ENCODE assay signal across 8 cellular contexts in the genomic region with DNA sequence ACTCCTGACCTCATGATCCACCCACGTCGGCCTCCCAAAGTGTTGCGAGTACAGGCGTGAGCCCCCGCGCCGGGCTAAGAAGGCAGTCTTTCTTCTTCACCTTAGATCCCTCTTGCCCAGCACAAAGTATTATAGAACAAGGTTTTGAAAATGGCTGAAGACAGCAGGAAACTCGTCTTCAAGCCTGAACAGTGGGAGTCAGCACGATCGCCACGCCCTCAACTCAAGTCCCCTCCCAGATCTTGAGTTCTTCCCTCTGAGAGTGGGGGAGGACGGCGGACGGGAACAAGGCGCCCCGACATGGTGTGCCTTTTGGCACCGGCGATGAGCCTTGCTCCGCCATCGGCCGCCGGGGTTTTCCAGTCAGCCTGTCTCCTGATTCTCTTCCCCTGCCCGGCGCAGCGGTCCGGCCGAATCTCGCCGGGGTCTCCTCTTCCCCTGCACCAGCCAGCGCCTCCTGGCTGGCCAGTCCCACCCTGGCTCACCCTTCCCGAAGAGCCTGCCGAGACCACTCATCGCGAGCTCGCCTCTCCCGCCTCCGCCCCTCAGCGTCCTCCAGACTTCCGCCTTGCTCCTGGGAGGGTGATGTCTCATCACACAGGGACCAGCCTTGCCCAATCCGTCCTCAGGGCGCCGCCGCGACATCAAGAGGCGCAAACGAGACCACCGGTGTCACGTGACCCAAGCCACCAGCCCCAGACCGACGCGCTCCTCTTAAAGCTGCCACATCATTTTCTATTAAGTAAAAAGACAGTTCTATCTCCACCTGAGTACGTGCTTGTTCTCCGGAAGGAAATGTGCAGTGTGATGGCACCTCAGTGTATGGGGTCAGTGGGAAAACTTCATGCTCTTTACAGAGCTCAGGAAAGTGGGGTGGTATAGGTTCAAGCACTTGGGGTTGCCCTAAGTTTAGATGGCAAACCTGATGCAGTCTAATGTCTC. TPM values are rescaled to one million over a fixed set of nuclear protein-coding genes. Genes with fewer than 3 reads are reported as not detected.
DNase-seq lines count a peak whose midpoint lies in the region; ATAC-seq, FAIRE-seq and TF ChIP-seq lines count a peak whose summit lies in the region.

A gene with protein sequence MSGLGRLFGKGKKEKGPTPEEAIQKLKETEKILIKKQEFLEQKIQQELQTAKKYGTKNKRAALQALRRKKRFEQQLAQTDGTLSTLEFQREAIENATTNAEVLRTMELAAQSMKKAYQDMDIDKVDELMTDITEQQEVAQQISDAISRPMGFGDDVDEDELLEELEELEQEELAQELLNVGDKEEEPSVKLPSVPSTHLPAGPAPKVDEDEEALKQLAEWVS (minus strand): TSS at position 565 of the 942 bp plus-strand sequence. CDS start 49 bp downstream, at position 516.

- ATAC-seq in HG03432 (IDR thresholded peaks at IDR 0.05; ENCODE audit: unreplicated experiment), result peak; percentile 81

- peak within 1 kb of the TSS; percentile 59 to 85 (median 82) for H3K4me3 ChIP-seq in keratinocyte (ENCODE audit: control insufficient read depth in 2 of 3, extremely low read depth in 1 of 3, insufficient read depth in 2 of 3, low read depth in 1 of 3, low read length in 3 of 3)

- peaks cover 8% of the 10 kb centered on the region for H3K79me2 ChIP-seq in keratinocyte (ENCODE audit: control insufficient read depth, insufficient read depth, low read length)

- no peaks in the 10 kb centered on the region for H3K27me3 ChIP-seq in keratinocyte (ENCODE audit: control insufficient read depth, extremely low read depth, insufficient read depth, low read length)

- peak within 1 kb of the TSS; percentile 97 for H3K27ac ChIP-seq in keratinocyte (ENCODE audit: control insufficient read depth, insufficient read depth, low read length)

- H3K4me2 ChIP-seq in keratinocyte (ENCODE audit: control insufficient read depth, extremely low read depth, insufficient read depth, low read depth, low read length), result peak within 1 kb of the TSS; percentile 90

- H4K20me1 ChIP-seq in keratinocyte (ENCODE audit: control insufficient read depth, extremely low read depth, insufficient read depth, low read length), result no peaks in the 10 kb centered on the region

- no peaks in the 10 kb centered on the region for H3K9me1 ChIP-seq in keratinocyte (ENCODE audit: control insufficient read depth, extremely low read depth, insufficient read depth, low read length)

- H3K4me1 ChIP-seq in keratinocyte (ENCODE audit: control insufficient read depth, extremely low read depth, insufficient read depth, low read length), result peaks cover 12% of the 10 kb centered on the region

- H3K9me3 ChIP-seq in keratinocyte (ENCODE audit: control insufficient read depth, low read depth, low read length), result no peaks in the 10 kb centered on the region

- peak within 1 kb of the TSS; percentile 97 for H3K9ac ChIP-seq in keratinocyte (ENCODE audit: control insufficient read depth, extremely low read depth, insufficient read depth, low read length)

- peak; percentile 93 for TF ChIP-seq POLR2A in GM19099 (IDR thresholded peaks at IDR 0.05; ENCODE audit: extremely low read depth, insufficient read length, low read depth)

- peak in 1 of 3 experiments; percentile 14 for TF ChIP-seq CTCF in keratinocyte (optimal IDR thresholded peaks at IDR 0.05 in 1 of 3, IDR thresholded peaks at IDR 0.05 in 1 of 3, conservative IDR thresholded peaks at IDR 0.05 in 1 of 3; ENCODE audit: extremely low read depth in 1 of 3, insufficient read depth in 2 of 3, low read length in 3 of 3)

- dilution Hi-C loops in keratinocyte (cut with MboI; ENCODE audit: extremely low pct_ligation_motif_present, low sequenced_read_pairs), result no loop called here

- FAIRE-seq in keratinocyte (lab: Jason Lieb, UNC), result peak; percentile 60

- H2AFZ ChIP-seq in keratinocyte (ENCODE audit: control insufficient read depth, low read length), result peak within 1 kb of the TSS; percentile 90

- peaks cover 9 to 22% of the 10 kb centered on the region in 2 experiments for H3K36me3 ChIP-seq in keratinocyte (ENCODE audit: control insufficient read depth in 2 of 2, extremely low read depth in 1 of 2, insufficient read depth in 2 of 2, low read length in 2 of 2)

- DNase-seq in AG20443 (ENCODE audit: low spot score), result peak; percentile 97
- DNase-seq in NCI-H510A (lab: John Stamatoyannopoulos, UW), result peak; percentile 97
- DNase-seq in activated CD4-positive, alpha-beta T cell treated with anti-CD3 and anti-CD28 coated beads for 1 hour, result peak; percentile 91
- DNase-seq in cerebellum (ENCODE audit: low spot score), result peak; percentile 96
- peak; percentile 90 for DNase-seq in keratinocyte (ENCODE audit: low read depth, low spot score)
- peak; percentile 86 to 90 for DNase-seq in stimulated activated CD4-positive, alpha-beta T cell treated with anti-CD3 and anti-CD28 coated beads, Interleukin-15, amount 100 ng/mL, for 1 hour (ENCODE audit: low read depth in 1 of 2, low spot score in 1 of 2)

RNA-seq across cellular contexts. Expression of the gene that starts here (rescaled TPM):
- total RNA-seq in cerebellum, result 26.9 TPM
- 48.0 to 86.6 TPM (median 54.5 TPM) in 3 replicates for polyA plus RNA-seq in keratinocyte
- 197 TPM for polyA plus RNA-seq in keratinocyte (2011; ENCODE audit: low read depth)
- polyA plus RNA-seq in keratinocyte (2011; cell fraction: cytosol; rRNA removed), result 73.7 and 75.3 TPM in 2 replicates
- 43.0 and 60.1 TPM in 2 replicates for polyA plus RNA-seq in keratinocyte (2011; cell fraction: nucleus; rRNA removed)
- polyA plus RNA-seq in keratinocyte (2012; ENCODE audit: low replicate concordance), result 60.4 and 62.3 TPM in 2 replicates
- 1.0 to 22.0 TPM (median 8.9 TPM) in 3 replicates for polyA minus RNA-seq in keratinocyte
- polyA minus RNA-seq in keratinocyte (2011; cell fraction: cytosol; rRNA and poly(A)+ RNA removed), result 6.9 TPM
- 1.4 and 4.9 TPM in 2 replicates for polyA minus RNA-seq in keratinocyte (2011; cell fraction: nucleus; rRNA and poly(A)+ RNA removed)

Comparison
In these comparisons a context has a peak if more than half of its experiments do, and no peak if none do; other contexts are left out.
1. Peak in every context shown above with its lines: DNase-seq, ATAC-seq, H3K4me3 ChIP-seq and H3K27ac ChIP-seq.